11 cellular contexts compared by ENCODE assay signal in the genomic region with DNA sequence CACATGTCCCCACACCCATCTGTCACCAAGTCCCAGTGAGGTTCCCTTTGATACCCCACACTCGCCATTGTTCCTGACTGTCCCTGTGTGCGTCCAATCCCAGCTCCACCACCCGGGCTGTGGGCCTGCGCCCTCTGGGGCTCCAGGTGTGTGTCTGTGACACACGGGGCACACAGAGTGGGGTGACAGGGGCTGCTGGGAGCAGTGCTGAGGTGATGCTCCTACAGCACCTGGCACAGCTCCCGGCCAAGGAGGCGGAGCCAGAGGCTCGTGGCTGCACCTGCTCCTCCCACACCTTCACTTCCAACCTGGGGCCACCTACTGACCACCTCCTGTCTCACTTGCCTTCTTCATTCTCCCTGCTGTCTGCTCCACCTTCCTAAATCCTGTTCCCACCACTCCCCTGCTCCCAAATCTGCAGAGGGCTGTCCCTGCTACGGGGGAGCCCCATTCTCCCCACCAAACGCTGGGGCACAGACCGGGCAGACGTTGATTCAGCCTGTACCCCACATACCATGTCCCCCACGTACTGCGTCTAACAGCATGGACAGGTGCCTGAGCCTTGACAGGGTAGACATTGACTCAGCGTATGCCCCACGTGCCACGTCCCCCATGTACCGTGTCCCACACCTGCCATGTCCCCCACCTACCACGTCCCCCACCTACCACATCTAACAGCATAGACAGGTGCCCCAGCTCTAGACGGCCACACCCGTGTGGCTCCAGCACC. TPM values are rescaled to one million over a fixed set of nuclear protein-coding genes. Genes with fewer than 3 reads are reported as not detected.
DNase-seq lines count a peak whose midpoint lies in the region; ATAC-seq and TF ChIP-seq lines count a peak whose summit lies in the region.
"Had no signal": no experiment of that assay in that cellular context is flagged by ENCODE, and none has a peak within 500 bp of the region (broad histone marks: within the 10 kb centered on the region; RNA-seq: fewer than 3 reads in every experiment).

No MANE protein-coding gene starts in this region.

- H3K23ac ChIP-seq in mesendoderm (ENCODE audit: low read length) = no peak overlapping the region

- no peak overlapping the region for H2BK120ac ChIP-seq in mesendoderm (ENCODE audit: low read depth, low read length)

- H3K4me1 ChIP-seq in body of pancreas (no peaks in the 10 kb centered on the region), mesendoderm (ENCODE audit: control insufficient read depth, low read depth, low read length) (no peaks in the 10 kb centered on the region)

- no peak overlapping the region for H2BK5ac ChIP-seq in mesendoderm (ENCODE audit: low read length)

- peaks cover 39% of the 10 kb centered on the region for H3K79me1 ChIP-seq in mesendoderm (ENCODE audit: low read length)

- TF ChIP-seq CTCF in body of pancreas (IDR thresholded peaks at IDR 0.05) = no peak

- no peak overlapping the region for H3K18ac ChIP-seq in mesendoderm (ENCODE audit: low read length)

- peaks cover 77% of the 10 kb centered on the region for H3K79me2 ChIP-seq in mesendoderm (ENCODE audit: control insufficient read depth, insufficient read depth, low read length)

- no peaks in the 10 kb centered on the region for H3K9me3 ChIP-seq in body of pancreas

- H4K5ac ChIP-seq in mesendoderm (ENCODE audit: low read length) = no peak overlapping the region

- H2BK15ac ChIP-seq in mesendoderm (replicated peaks; ENCODE audit: low read depth) = no peak overlapping the region

- H3K27me3 ChIP-seq in body of pancreas (no peaks in the 10 kb centered on the region), mesendoderm (ENCODE audit: insufficient read depth, low read length, poor library complexity) (no peaks in the 10 kb centered on the region)

- peak; percentile 16 for ATAC-seq in body of pancreas
- ATAC-seq in HG02759 (IDR thresholded peaks at IDR 0.05; ENCODE audit: unreplicated experiment) = no peak

- H3K4me2 ChIP-seq in mesendoderm (ENCODE audit: low read length) = no peak overlapping the region
- H3K4me2 ChIP-seq: smooth muscle cell had no signal

- no peak overlapping the region for H3K4ac ChIP-seq in mesendoderm (ENCODE audit: low read depth, low read length)

- intact Hi-C loops in body of pancreas (cut with DNase I) = no loop called here

- H3K56ac ChIP-seq in mesendoderm (ENCODE audit: low read length) = no peak overlapping the region

- H4K8ac ChIP-seq in mesendoderm (ENCODE audit: low read depth, low read length) = no peak overlapping the region

- no peak overlapping the region for H3K4me3 ChIP-seq in body of pancreas
- no peak overlapping the region for H3K4me3 ChIP-seq in mesendoderm (ENCODE audit: low read length)
- H3K4me3 ChIP-seq: smooth muscle cell had no signal

- 83 to 84% methylated on average over 15 to 21 of the region's 21 CpGs for WGBS in body of pancreas, 2 donors
- no CpG with 5 or more reads among the region's 21 CpGs for WGBS in mesendoderm (ENCODE audit: extremely low coverage, insufficient coverage, low lambda C conversion rate)

- no peak overlapping the region for H2AK5ac ChIP-seq in mesendoderm (ENCODE audit: low read length)

- H3K36me3 ChIP-seq in body of pancreas (replicated peaks in 1 of 2; ENCODE audit: insufficient read depth in 1 of 2, low read depth in 2 of 2) = peaks cover 0 to 16% of the 10 kb centered on the region in 2 donors
- peaks cover 20% of the 10 kb centered on the region for H3K36me3 ChIP-seq in mesendoderm (ENCODE audit: control insufficient read depth, insufficient read depth, low read length)

- H3K9ac ChIP-seq in mesendoderm (ENCODE audit: low read length) = no peak overlapping the region

- DNase-seq in DMS53 (lab: John Stamatoyannopoulos, UW) (peak; percentile 73), DMS53 treated with DMSO at 0.1 percent for 48 hours (lab: John Stamatoyannopoulos, UW; ENCODE audit: unreplicated experiment) (no peak), NAMALWA (ENCODE audit: low spot score) (peak; percentile 20), body of pancreas (no peak), mesendoderm (peak; percentile 47), NCI-H446 treated with DMSO at 0.1 percent for 48 hours (lab: John Stamatoyannopoulos, UW) (no peak), AG20443 (ENCODE audit: low spot score) (no peak)
- DNase-seq: nucleus accumbens had no signal

- H3K27ac ChIP-seq in body of pancreas (no peak overlapping the region), mesendoderm (ENCODE audit: low read depth, low read length) (no peak overlapping the region)
- H3K27ac ChIP-seq: 22Rv1 had no signal

- TF ChIP-seq POLR2A in body of pancreas (IDR thresholded peaks at IDR 0.05) = no peak

RNA-seq across cellular contexts. Expression of gene WDR4, which starts 16.4 kb away (rescaled TPM):
- 10 to 100 TPM in 1 of 2 donors, 1 to 10 TPM in 1; 8.0 to 37.9 TPM for total RNA-seq in body of pancreas
- 25.3 TPM for polyA plus RNA-seq in mesendoderm (2013, experiment 1 of 2)
- 26.6 TPM for polyA plus RNA-seq in mesendoderm (2013, experiment 2 of 2)

RNA-seq across cellular contexts. Expression of gene NDUFV3, which starts 30.2 kb away (rescaled TPM):
- total RNA-seq in body of pancreas = 10 to 100 TPM; 42.3 to 55.0 TPM
- 29.0 TPM for polyA plus RNA-seq in mesendoderm (2013, experiment 1 of 2)
- polyA plus RNA-seq in mesendoderm (2013, experiment 2 of 2) = 29.9 TPM

Comparison
In these comparisons a context has a peak if more than half of its experiments do, and no peak if none do; other contexts are left out.
1. DNase-seq: peak in DMS53 (single experiment), NAMALWA (single experiment) and mesendoderm (single experiment); none in DMS53 treated with DMSO at 0.1 percent for 48 hours (single experiment), body of pancreas (0 of 4), NCI-H446 treated with DMSO at 0.1 percent for 48 hours (single experiment) and AG20443 (single experiment).